In genomic region chr11:45556851-45557707, GRCh38 we compare ENCODE assay signal across 19 cellular contexts.
DNase-seq lines count a peak whose midpoint lies in the region; ATAC-seq, FAIRE-seq and TF ChIP-seq lines count a peak whose summit lies in the region.
"Had no signal": no experiment of that assay in that cellular context is flagged by ENCODE, and none has a peak within 500 bp of the region (broad histone marks: within the 10 kb centered on the region; RNA-seq: fewer than 3 reads in every experiment).

No MANE protein-coding gene starts in this region.

- H3K27me3 ChIP-seq in HepG2 (ENCODE audit: control insufficient read depth in 1 of 2, insufficient read depth in 2 of 2, low read length in 2 of 2) (peaks cover 5 to 9% of the 10 kb centered on the region in 2 experiments; a peak in 3 of 5 replicates), right lobe of liver (no peaks in the 10 kb centered on the region), adipocyte (replicated peaks; ENCODE audit: control insufficient read depth, insufficient read depth, low read length) (no peaks in the 10 kb centered on the region), gastroesophageal sphincter (peaks cover 6% of the 10 kb centered on the region), suprapubic skin (peaks cover 3% of the 10 kb centered on the region)

- H3K4me1 ChIP-seq in HepG2 (ENCODE audit: insufficient read depth, low read length): no peaks in the 10 kb centered on the region
- no peaks in the 10 kb centered on the region for H3K4me1 ChIP-seq in right lobe of liver
- H3K4me1 ChIP-seq in adipocyte (ENCODE audit: control insufficient read depth, insufficient read depth, low read length): peaks cover 18% of the 10 kb centered on the region
- peaks cover 0 to 30% (median 6%) of the 10 kb centered on the region in 3 donors for H3K4me1 ChIP-seq in gastroesophageal sphincter
- peaks cover 11% of the 10 kb centered on the region for H3K4me1 ChIP-seq in suprapubic skin
- H3K4me1 ChIP-seq: SJCRH30 had no signal

- no peak overlapping the region for H3K4me2 ChIP-seq in HepG2 (ENCODE audit: low read depth, low read length)
- H3K4me2 ChIP-seq: KMS-11 had no signal

- BruUV-seq in HepG2 (replicated peaks; lab: Mats Ljungman, UMichigan): no TSS peak

- in situ Hi-C loops in HepG2 (cut with HindIII; ENCODE audit: extremely low pct_ligation_motif_present, low pct_unique_long_range_greater_than_20kb): no loop called here

- TF ChIP-seq CTCF in HepG2 (CRISPR knock-in tag; IDR thresholded peaks at IDR 0.05): no peak
- no peak for TF ChIP-seq CTCF in right lobe of liver (IDR thresholded peaks at IDR 0.05)
- no peak for TF ChIP-seq CTCF in gastroesophageal sphincter (IDR thresholded peaks at IDR 0.05)
- no peak for TF ChIP-seq CTCF in suprapubic skin (IDR thresholded peaks at IDR 0.05)

- H3K4me3 ChIP-seq in HepG2 (replicated peaks in 1 of 3; ENCODE audit: insufficient read depth in 1 of 3, low read depth in 2 of 3, low read length in 3 of 3) (no peak overlapping the region), right lobe of liver (no peak overlapping the region), adipocyte (ENCODE audit: low read length) (no peak overlapping the region), gastroesophageal sphincter (no peak overlapping the region), suprapubic skin (no peak overlapping the region)
- H3K4me3 ChIP-seq: esophagus muscularis mucosa, SJCRH30 had no signal

- CTCF ChIA-PET in HepG2 (lab: Yijun Ruan, JAX; ENCODE audit: low intra/inter-chr PET ratio, low total read pairs): no interaction called here

- DNase-seq in HepG2 (ENCODE audit: low spot score) (no peak), right lobe of liver (no peak), adipocyte (ENCODE audit: low read depth) (no peak), suprapubic skin (ENCODE audit: low spot score in 2 of 2) (no peak), cerebellar cortex (ENCODE audit: low spot score) (no peak)
- DNase-seq: activated CD4-positive, alpha-beta T cell treated with anti-CD3 and anti-CD28 coated beads, Interleukin-2, amount 50 U/mL, for 48 hours; activated naive CD8-positive, alpha-beta T cell treated with anti-CD3 and anti-CD28 coated beads, Interleukin-2, amount 50 U/mL, for 24 hours; activated T-cell treated with anti-CD3 and anti-CD28 coated beads, Interleukin-2, amount 50 U/mL, for 48 hours; Calu3; cortex of kidney; NCI-H187; SJCRH30; stimulated activated CD4-positive, alpha-beta T cell treated with anti-CD3 and anti-CD28 coated beads, Interleukin-2, amount 100 ng/mL, for 48 hours had no signal

- H3K9ac ChIP-seq in HepG2 (ENCODE audit: insufficient read depth, low read depth, low read length) (no peak overlapping the region), adipocyte (ENCODE audit: low read length) (peak overlapping the region; percentile 57)
- H3K9ac ChIP-seq: KMS-11 had no signal

- no peak for TF ChIP-seq EP300 in HepG2 (IDR thresholded peaks at IDR 0.05; ENCODE audit: low read depth in 2 of 2, low read length in 2 of 2)
- TF ChIP-seq EP300 in HepG2 (CRISPR knock-in tag; IDR thresholded peaks at IDR 0.05; ENCODE audit: borderline replicate concordance): no peak
- TF ChIP-seq EP300 in gastroesophageal sphincter (IDR thresholded peaks at IDR 0.05): no peak
- TF ChIP-seq EP300 in suprapubic skin (IDR thresholded peaks at IDR 0.05): no peak

- H3K79me2 ChIP-seq in HepG2 (ENCODE audit: insufficient read depth, low read length): no peaks in the 10 kb centered on the region

- ATAC-seq in HepG2 (peak; percentile 29; the same call in 2 of the 3 replicates), right lobe of liver (no peak), gastroesophageal sphincter (peak; percentile 58), GM19467 (IDR thresholded peaks at IDR 0.05; ENCODE audit: unreplicated experiment) (no peak), HG02571 (IDR thresholded peaks at IDR 0.05; ENCODE audit: unreplicated experiment) (no peak)
- ATAC-seq: activated naive CD8-positive, alpha-beta T cell treated with anti-CD3 and anti-CD28 coated beads, Interleukin-2, amount 50 U/mL, for 24 hours had no signal

- POLR2A ChIA-PET in HepG2 (lab: Yijun Ruan, JAX): no interaction called here

- no peak for TF ChIP-seq RAD21 in HepG2 (CRISPR knock-in tag; IDR thresholded peaks at IDR 0.05)

- no peak overlapping the region for H2AFZ ChIP-seq in HepG2 (ENCODE audit: low read length)

- H3K27ac ChIP-seq in HepG2 (ENCODE audit: extremely low read length, insufficient read depth, low read length) (no peak overlapping the region), right lobe of liver (no peak overlapping the region), gastroesophageal sphincter (no peak overlapping the region), suprapubic skin (no peak overlapping the region)
- H3K27ac ChIP-seq: KMS-11, SJCRH30 had no signal

- intact Hi-C loops in HepG2 (cut with micrococcal nuclease; ENCODE audit: unreplicated experiment): no loop called here
- intact Hi-C loops in right lobe of liver (cut with DNase I): no loop called here

- H3K36me3 ChIP-seq in HepG2 (replicated peaks in 1 of 2; ENCODE audit: control insufficient read depth in 1 of 2, insufficient read depth in 2 of 2, low read length in 2 of 2) (no peaks in the 10 kb centered on the region), right lobe of liver (no peaks in the 10 kb centered on the region), adipocyte (ENCODE audit: control insufficient read depth, insufficient read depth, low read length, severe bottlenecking) (no peaks in the 10 kb centered on the region), gastroesophageal sphincter (no peaks in the 10 kb centered on the region), suprapubic skin (no peaks in the 10 kb centered on the region)
- H3K36me3 ChIP-seq: esophagus muscularis mucosa, SJCRH30 had no signal

- no peak for FAIRE-seq in HepG2 (lab: Jason Lieb, UNC)
- FAIRE-seq: H54 had no signal

- H3K9me3 ChIP-seq in HepG2 (ENCODE audit: low read length) (no peaks in the 10 kb centered on the region), right lobe of liver (no peaks in the 10 kb centered on the region), adipocyte (ENCODE audit: control insufficient read depth, low read length) (peaks cover 14% of the 10 kb centered on the region), gastroesophageal sphincter (peaks cover 0 to 8% (median 0%) of the 10 kb centered on the region in 3 donors), suprapubic skin (no peaks in the 10 kb centered on the region)
- H3K9me3 ChIP-seq: esophagus muscularis mucosa, SJCRH30 had no signal

- H4K20me1 ChIP-seq in HepG2 (ENCODE audit: insufficient read depth, low read length): no peaks in the 10 kb centered on the region

- 24% methylated on average over 10 of the region's 10 CpGs for WGBS in HepG2 (ENCODE audit: low lambda C conversion rate)
- WGBS in right lobe of liver (ENCODE audit: insufficient coverage, low coverage, low lambda C conversion rate, missing lambda C conversion rate): 55% methylated on average over 8 of the region's 10 CpGs
- WGBS in gastroesophageal sphincter (ENCODE audit: low coverage in 1 of 2), 2 donors: 47 to 77% methylated on average over 3 to 5 of the region's 10 CpGs
- WGBS in suprapubic skin: 48% methylated on average over 10 of the region's 10 CpGs

- TF ChIP-seq POLR2A in HepG2 (IDR thresholded peaks at IDR 0.05; ENCODE audit: insufficient read depth in 1 of 2, low read depth in 2 of 2, low read length in 2 of 2): no peak
- TF ChIP-seq POLR2A in right lobe of liver (IDR thresholded peaks at IDR 0.05): no peak
- TF ChIP-seq POLR2A in gastroesophageal sphincter (IDR thresholded peaks at IDR 0.05): no peak
- no peak for TF ChIP-seq POLR2A in suprapubic skin (IDR thresholded peaks at IDR 0.05)

TF ChIP-seq in HepG2, 621 proteins besides CTCF, POLR2A, EP300 and RAD21:
- TF ChIP-seq MAFF (IDR thresholded peaks at IDR 0.05; ENCODE audit: low read depth, low read length) (peak; percentile 72), ZNF546 (CRISPR knock-in tag; conservative IDR thresholded peaks at IDR 0.05) (no peak), MAFK (conservative IDR thresholded peaks at IDR 0.05 in 1 of 2, IDR thresholded peaks at IDR 0.05 in 1 of 2; ENCODE audit: low read length in 2 of 2) (peak; percentile 76 to 86), NFE2L2 (IDR thresholded peaks at IDR 0.05; ENCODE audit: low read length) (peak; percentile 57), AGO2 (optimal IDR thresholded peaks at IDR 0.05; ENCODE audit: low read depth, low read length) (no peak)
TF ChIP-seq in HepG2: peak in this region for 3.

Comparison
In these comparisons a context has a peak if more than half of its experiments do, and no peak if none do; other contexts are left out.
1. ATAC-seq: peak in HepG2 (single experiment) and gastroesophageal sphincter (single experiment); none in right lobe of liver (0 of 4), GM19467 (single experiment) and HG02571 (single experiment).